13 cellular contexts compared by ENCODE assay signal in the genomic region with DNA sequence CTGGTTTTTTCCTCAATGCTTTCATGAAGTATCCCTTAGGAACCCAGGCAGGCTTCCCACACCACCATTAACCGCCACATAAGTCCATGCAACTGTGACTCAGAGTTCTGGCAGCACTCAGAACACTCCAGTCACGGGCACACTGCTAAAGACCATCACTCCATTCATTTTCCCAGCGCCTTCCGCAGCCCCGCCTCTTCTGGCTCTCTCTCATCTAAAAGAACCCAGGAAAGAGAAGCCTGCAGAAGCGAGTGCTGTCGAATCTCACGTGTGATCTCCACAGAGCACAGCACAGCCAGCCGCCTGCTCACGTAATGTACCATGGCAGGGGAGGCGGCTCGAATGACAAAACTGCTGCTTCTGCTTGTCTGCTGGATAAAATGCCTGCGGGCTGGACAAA. TPM values are rescaled to one million over a fixed set of nuclear protein-coding genes. Genes with fewer than 3 reads are reported as not detected.
DNase-seq lines count a peak whose midpoint lies in the region; ATAC-seq and TF ChIP-seq lines count a peak whose summit lies in the region.
"Had no signal": no experiment of that assay in that cellular context is flagged by ENCODE, and none has a peak within 500 bp of the region (broad histone marks: within the 10 kb centered on the region; RNA-seq: fewer than 3 reads in every experiment).

No MANE protein-coding gene starts in this region.

- no peaks in the 10 kb centered on the region for H3K27me3 Mint-ChIP-seq in activated CD4-positive, alpha-beta T cell treated with anti-CD3 and anti-CD28 coated beads, Interleukin-2, amount 10 ng/mL, durations not matched to agents 24 days and 14 days
- H3K27me3 Mint-ChIP-seq in T-cell = no peaks in the 10 kb centered on the region
- H3K27me3 Mint-ChIP-seq: activated naive CD4-positive, alpha-beta T cell treated with anti-CD3 and anti-CD28 coated beads, Interleukin-2, amount 50 U/mL, for 24 hours; memory B cell had no signal

- H3K27me3 ChIP-seq in stomach = no peaks in the 10 kb centered on the region

- POLR2A ChIA-PET in T-cell (lab: Charles Lee) = no interaction called here

- CTCF ChIA-PET in T-cell (lab: Charles Lee) = no interaction called here

- TF ChIP-seq CTCF in fibroblast of villous mesenchyme (IDR thresholded peaks at IDR 0.05; ENCODE audit: insufficient read depth, low read depth, low read length) (no peak), stomach (IDR thresholded peaks at IDR 0.05) (no peak)

- H3K9me3 Mint-ChIP-seq in activated CD4-positive, alpha-beta T cell treated with anti-CD3 and anti-CD28 coated beads, Interleukin-2, amount 10 ng/mL, durations not matched to agents 24 days and 14 days = no peaks in the 10 kb centered on the region
- H3K9me3 Mint-ChIP-seq in T-cell = no peaks in the 10 kb centered on the region
- H3K9me3 Mint-ChIP-seq: activated naive CD4-positive, alpha-beta T cell treated with anti-CD3 and anti-CD28 coated beads, Interleukin-2, amount 50 U/mL, for 24 hours; memory B cell had no signal

- peaks cover 31% of the 10 kb centered on the region for H3K36me3 Mint-ChIP-seq in activated CD4-positive, alpha-beta T cell treated with anti-CD3 and anti-CD28 coated beads, Interleukin-2, amount 10 ng/mL, durations not matched to agents 24 days and 14 days (ENCODE audit: low read depth)
- H3K36me3 Mint-ChIP-seq in T-cell = peaks cover 7% of the 10 kb centered on the region

- H3K9me3 ChIP-seq in stomach = no peaks in the 10 kb centered on the region
- H3K9me3 ChIP-seq: thoracic aorta had no signal

- peak overlapping the region; percentile 28 for H3K4me3 Mint-ChIP-seq in activated CD4-positive, alpha-beta T cell treated with anti-CD3 and anti-CD28 coated beads, Interleukin-2, amount 10 ng/mL, durations not matched to agents 24 days and 14 days
- peak overlapping the region; percentile 22 to 39 (median 31) for H3K4me3 Mint-ChIP-seq in T-cell
- H3K4me3 Mint-ChIP-seq: memory B cell had no signal

- peaks cover 0 to 31% (median 24%) of the 10 kb centered on the region in 4 donors for H3K36me3 ChIP-seq in stomach

- ATAC-seq in T-cell (replicated peaks in 1 of 4) = no peak
- ATAC-seq in HG02852 (IDR thresholded peaks at IDR 0.05; ENCODE audit: unreplicated experiment) = no peak
- ATAC-seq in GM19035 (IDR thresholded peaks at IDR 0.05; ENCODE audit: unreplicated experiment) = no peak

- no peak for TF ChIP-seq EP300 in stomach (IDR thresholded peaks at IDR 0.05)

- peaks cover 23% of the 10 kb centered on the region for H3K4me1 Mint-ChIP-seq in activated CD4-positive, alpha-beta T cell treated with anti-CD3 and anti-CD28 coated beads, Interleukin-2, amount 10 ng/mL, durations not matched to agents 24 days and 14 days
- peaks cover 29 to 35% (median 32%) of the 10 kb centered on the region in 3 donors for H3K4me1 Mint-ChIP-seq in T-cell

- TF ChIP-seq POLR2A in stomach (IDR thresholded peaks at IDR 0.05) = no peak

- DNase-seq in activated CD4-positive, alpha-beta T cell treated with anti-CD3 and anti-CD28 coated beads, Interleukin-2, amount 10 ng/mL, durations not matched to agents 24 days and 14 days = no peak
- DNase-seq in activated CD4-positive, alpha-beta T cell treated with anti-CD3 and anti-CD28 coated beads, Interleukin-2, amount 50 U/mL, for 1 hour = no peak
- DNase-seq in T-cell (no peak), fibroblast of villous mesenchyme (ENCODE audit: low read depth) (peak; percentile 72), stomach (peak; percentile 63), NCI-H146 treated with DMSO at 0.1 percent for 48 hours (lab: John Stamatoyannopoulos, UW; ENCODE audit: unreplicated experiment) (no peak)
- DNase-seq: AML-193, NCI-H2081 treated with DMSO at 0.1 percent for 48 hours had no signal

- H3K4me3 ChIP-seq in fibroblast of villous mesenchyme (ENCODE audit: low read depth, low read length) (no peak overlapping the region), stomach (peak overlapping the region in 2 of 4 donors; percentile 19 to 73)
- H3K4me3 ChIP-seq: thoracic aorta had no signal

- H3K4me1 ChIP-seq in stomach = peaks cover 43 to 52% (median 47%) of the 10 kb centered on the region in 4 donors

- no peak overlapping the region for H3K27ac Mint-ChIP-seq in activated CD4-positive, alpha-beta T cell treated with anti-CD3 and anti-CD28 coated beads, Interleukin-2, amount 10 ng/mL, durations not matched to agents 24 days and 14 days
- no peak overlapping the region for H3K27ac Mint-ChIP-seq in T-cell

- 36 to 65% (median 47%) methylated on average over 13 of the region's 13 CpGs for WGBS in stomach, 5 donors

- H3K27ac ChIP-seq in stomach = peak overlapping the region; percentile 84 to 96 (median 93)
- H3K27ac ChIP-seq: thoracic aorta had no signal

- intact Hi-C loops in activated CD4-positive, alpha-beta T cell treated with anti-CD3 and anti-CD28 coated beads, Interleukin-2, amount 10 ng/mL, durations not matched to agents 24 days and 14 days (cut with micrococcal nuclease) = loop anchor here (2.0 to 5.0 kb wide), 2 partner anchors 63 to 664 kb away; a partner anchor contains a TSS
- intact Hi-C loops in stomach (cut with DNase I; ENCODE audit: low total_unique reads) = no loop called here

RNA-seq across cellular contexts. Expression of a gene that starts 1.9 kb away (rescaled TPM):
- 58.0 and 58.5 TPM in 2 replicates for total RNA-seq in activated CD4-positive, alpha-beta T cell treated with anti-CD3 and anti-CD28 coated beads, Interleukin-2, amount 10 ng/mL, durations not matched to agents 24 days and 14 days
- total RNA-seq in T-cell (10 to 100 TPM; 17.6 to 28.5 (median 20.6) TPM), fibroblast of villous mesenchyme (24.6 and 30.9 TPM in 2 replicates), stomach (10 to 100 TPM in 3 of 5 donors, 1 to 10 TPM in 1, not detected in 1; 4.9 to 33.3 (median 16.3) TPM)
- 10 to 100 TPM; 66.9 to 71.5 (median 67.7) TPM for polyA plus RNA-seq in stomach

RNA-seq across cellular contexts. Expression of a gene that starts 11.9 kb away (rescaled TPM):
- total RNA-seq in activated CD4-positive, alpha-beta T cell treated with anti-CD3 and anti-CD28 coated beads, Interleukin-2, amount 10 ng/mL, durations not matched to agents 24 days and 14 days = not detected in 2 replicates
- total RNA-seq in T-cell = under 1 TPM in 3 of 5 donors, not detected in 2; 0.18 to 0.38 (median 0.33) TPM
- total RNA-seq in fibroblast of villous mesenchyme = 0.64 and 0.86 TPM in 2 replicates
- 10 to 100 TPM; 10.6 to 99.4 (median 22.3) TPM for total RNA-seq in stomach
- polyA plus RNA-seq in stomach = 10 to 100 TPM in 1 of 3 donors, 1 to 10 TPM in 2; 3.8 to 36.8 (median 9.1) TPM

RNA-seq across cellular contexts. Expression of a gene that starts 37.4 kb away (rescaled TPM):
- total RNA-seq in activated CD4-positive, alpha-beta T cell treated with anti-CD3 and anti-CD28 coated beads, Interleukin-2, amount 10 ng/mL, durations not matched to agents 24 days and 14 days = 42.9 and 45.5 TPM in 2 replicates
- total RNA-seq in T-cell (10 to 100 TPM; 52.0 to 80.1 (median 73.8) TPM), fibroblast of villous mesenchyme (21.6 and 26.4 TPM in 2 replicates), stomach (10 to 100 TPM; 17.4 to 56.0 (median 35.4) TPM)
- polyA plus RNA-seq in stomach = 10 to 100 TPM; 15.1 to 44.7 (median 29.5) TPM

Comparison
In these comparisons a context has a peak if more than half of its experiments do, and no peak if none do; other contexts are left out.
1. DNase-seq: peak in fibroblast of villous mesenchyme (single experiment) and stomach (single experiment); none in activated CD4-positive, alpha-beta T cell treated with anti-CD3 and anti-CD28 coated beads, Interleukin-2, amount 10 ng/mL, durations not matched to agents 24 days and 14 days (single experiment), activated CD4-positive, alpha-beta T cell treated with anti-CD3 and anti-CD28 coated beads, Interleukin-2, amount 50 U/mL, for 1 hour (single experiment), T-cell (0 of 34) and NCI-H146 treated with DMSO at 0.1 percent for 48 hours (single experiment).